ENCODE assay signal across 22 cellular contexts in the genomic region with DNA sequence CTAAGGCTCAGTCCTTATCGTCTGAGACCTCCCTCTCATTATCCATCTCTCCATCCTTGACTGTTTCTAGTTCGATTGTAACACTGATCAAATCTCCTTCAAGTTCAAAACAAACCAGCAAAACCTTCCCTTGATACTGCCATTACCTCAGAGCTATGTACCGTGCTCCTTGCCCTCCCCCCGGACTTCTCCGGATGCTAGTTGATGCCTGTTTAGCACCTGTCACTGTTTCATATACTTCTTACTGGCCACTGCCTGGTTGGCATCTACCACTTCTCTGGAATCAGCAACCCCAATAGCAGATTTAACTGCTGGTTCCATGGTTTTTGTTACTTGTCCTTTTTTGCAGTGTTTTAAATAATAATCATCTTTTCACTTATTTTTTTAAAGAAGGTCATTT.
DNase-seq lines count a peak whose midpoint lies in the region; ATAC-seq and TF ChIP-seq lines count a peak whose summit lies in the region.
"Had no signal": no experiment of that assay in that cellular context is flagged by ENCODE, and none has a peak within 500 bp of the region (broad histone marks: within the 10 kb centered on the region; RNA-seq: fewer than 3 reads in every experiment).

No MANE protein-coding gene starts in this region.

- no peak overlapping the region for H3K56ac ChIP-seq in H9 (ENCODE audit: insufficient read length, low read depth, low read length)

- no peak overlapping the region for H3K23ac ChIP-seq in H9 (ENCODE audit: insufficient read length, low read depth, low read length)

- peaks cover 60% of the 10 kb centered on the region for H3K79me2 ChIP-seq in H9 (ENCODE audit: insufficient read depth, low read length)
- H3K79me2 ChIP-seq in osteoblast (ENCODE audit: insufficient read depth, low read length) = peaks cover 80% of the 10 kb centered on the region

- no peak overlapping the region for H3K4me2 ChIP-seq in H9 (ENCODE audit: insufficient read depth, insufficient read length, low read length)
- no peak overlapping the region for H3K4me2 ChIP-seq in osteoblast (ENCODE audit: insufficient read depth, low read length)
- H3K4me2 ChIP-seq: BLaER1 had no signal

- H2BK12ac ChIP-seq in H9 (ENCODE audit: insufficient read length, low read depth, low read length) = no peak overlapping the region

- H2AK5ac ChIP-seq in H9 (ENCODE audit: insufficient read length, low read length) = no peak overlapping the region

- no peak overlapping the region for H2AFZ ChIP-seq in H9 (ENCODE audit: low read length)
- no peak overlapping the region for H2AFZ ChIP-seq in osteoblast (ENCODE audit: low read length)

- H3K36me3 Mint-ChIP-seq in H9 (ENCODE audit: insufficient read depth in 1 of 3, low read depth in 3 of 3) = peaks cover 0 to 9% (median 5%) of the 10 kb centered on the region in 3 experiments; a peak in 3 of 7 replicates
- peaks cover 5% of the 10 kb centered on the region for H3K36me3 Mint-ChIP-seq in WTC11
- H3K36me3 Mint-ChIP-seq: CD14-positive monocyte had no signal

- peaks cover 18% of the 10 kb centered on the region; the same call in 1 of the 2 replicates for H3K4me1 ChIP-seq in H9 (ENCODE audit: insufficient read depth, low read length)
- H3K4me1 ChIP-seq in psoas muscle = peaks cover 19% of the 10 kb centered on the region
- H3K4me1 ChIP-seq in aorta (ENCODE audit: control insufficient read depth in 1 of 2, insufficient read depth in 2 of 2, low read length in 2 of 2) = peaks cover 6 to 18% of the 10 kb centered on the region in 2 donors
- peaks cover 3% of the 10 kb centered on the region for H3K4me1 ChIP-seq in osteoblast (ENCODE audit: insufficient read depth, low read length)
- H3K4me1 ChIP-seq: BE2C, BLaER1 had no signal

- H3K23me2 ChIP-seq in H9 (ENCODE audit: insufficient read length, low read depth, low read length, poor library complexity, severe bottlenecking) = no peaks in the 10 kb centered on the region

- H3K4me1 Mint-ChIP-seq in H9 (peaks cover 52 to 61% of the 10 kb centered on the region in 2 experiments), WTC11 (peaks cover 73% of the 10 kb centered on the region)
- H3K4me1 Mint-ChIP-seq: CD14-positive monocyte had no signal

- no peak overlapping the region for H3K4me3 Mint-ChIP-seq in H9
- no peak overlapping the region for H3K4me3 Mint-ChIP-seq in WTC11
- H3K4me3 Mint-ChIP-seq: CD14-positive monocyte; CD4-positive, alpha-beta memory T cell; CD4-positive, CD25-positive, alpha-beta regulatory T cell; CD8-positive, alpha-beta memory T cell had no signal

- WGBS in H9 (ENCODE audit: extremely low coverage, insufficient read length, low lambda C conversion rate) = no CpG with 5 or more reads among the region's 5 CpGs
- WGBS in psoas muscle, 3 donors = 48 to 52% (median 51%) methylated on average over 5 of the region's 5 CpGs
- 84 to 87% methylated on average over 5 of the region's 5 CpGs for WGBS in aorta, 2 donors

- H4K5ac ChIP-seq in H9 (ENCODE audit: insufficient read length, low read depth, low read length) = no peak overlapping the region

- H3K79me1 ChIP-seq in H9 (ENCODE audit: insufficient read depth, low read depth, low read length, poor library complexity, severe bottlenecking) = peaks cover 2% of the 10 kb centered on the region

- H3K27me3 Mint-ChIP-seq in H9 (ENCODE audit: low read depth) (no peaks in the 10 kb centered on the region), WTC11 (ENCODE audit: low read depth) (no peaks in the 10 kb centered on the region)
- H3K27me3 Mint-ChIP-seq: CD4-positive, alpha-beta memory T cell; CD4-positive, CD25-positive, alpha-beta regulatory T cell; CD8-positive, alpha-beta memory T cell had no signal

- H2BK5ac ChIP-seq in H9 (ENCODE audit: insufficient read length, low read length) = no peak overlapping the region

- H2BK15ac ChIP-seq in H9 (ENCODE audit: low read depth, low read length) = no peak overlapping the region

- H3K18ac ChIP-seq in H9 (ENCODE audit: insufficient read length, low read depth, low read length) = no peak overlapping the region

- H3K27ac ChIP-seq in H9 (ENCODE audit: insufficient read length, low read depth, low read length) (no peak overlapping the region), psoas muscle (no peak overlapping the region), aorta (ENCODE audit: low read depth in 1 of 2, low read length in 2 of 2) (peak overlapping the region in 1 of 2 donors; percentile 33), osteoblast (ENCODE audit: low read depth, low read length) (no peak overlapping the region)
- H3K27ac ChIP-seq: BLaER1 had no signal

- DNase-seq in H9 (no peak), WTC11 (ENCODE audit: low spot score) (no peak), psoas muscle (no peak), aorta (no peak), osteoblast (ENCODE audit: insufficient read length, low spot score, missing footprints) (no peak)
- DNase-seq: 8988T; ACHN; BE2C; C1 segment of cervical spinal cord; CD4-positive, alpha-beta memory T cell; CD4-positive, CD25-positive, alpha-beta regulatory T cell; CD8-positive, alpha-beta memory T cell; COR-L47; DMS 273 treated with DMSO at 0.1 percent for 48 hours; DMS153; DMS53; DMS79; GF-D8 had no signal

- TF ChIP-seq CTCF in H9 (conservative IDR thresholded peaks at IDR 0.05) (no peak), WTC11 (IDR thresholded peaks at IDR 0.05) (no peak), psoas muscle (IDR thresholded peaks at IDR 0.05) (no peak), osteoblast (IDR thresholded peaks at IDR 0.05; ENCODE audit: extremely low read depth, low read depth, low read length) (no peak)

- H2BK120ac ChIP-seq in H9 (ENCODE audit: low read depth, low read length, poor library complexity, severe bottlenecking) = no peak overlapping the region

- H4K8ac ChIP-seq in H9 (replicated peaks; ENCODE audit: insufficient read length, low read depth, low read length) = no peak overlapping the region

- no peak overlapping the region for H3K14ac ChIP-seq in H9 (ENCODE audit: insufficient read depth, low read length)

- no peak overlapping the region for H3T11ph ChIP-seq in H9 (ENCODE audit: low read length)

- peak overlapping the region in 2 of 3 experiments; percentile 1 to 8; a peak in 3 of 7 replicates for H3K27ac Mint-ChIP-seq in H9
- H3K27ac Mint-ChIP-seq in WTC11 = peak overlapping the region; percentile 35
- H3K27ac Mint-ChIP-seq: CD14-positive monocyte; CD4-positive, CD25-positive, alpha-beta regulatory T cell; CD8-positive, alpha-beta memory T cell had no signal

- H3K36me3 ChIP-seq in psoas muscle (ENCODE audit: insufficient read depth in 1 of 2, low read depth in 1 of 2) = no peaks in the 10 kb centered on the region
- no peaks in the 10 kb centered on the region for H3K36me3 ChIP-seq in aorta (ENCODE audit: control insufficient read depth in 1 of 2, insufficient read depth in 2 of 2, low read length in 1 of 2)
- no peaks in the 10 kb centered on the region for H3K36me3 ChIP-seq in osteoblast (ENCODE audit: insufficient read depth, low read length)
- H3K36me3 ChIP-seq: BE2C, BLaER1 had no signal

- no peak overlapping the region for H2BK20ac ChIP-seq in H9 (ENCODE audit: low read depth, low read length, poor library complexity, severe bottlenecking)

- H3K9me3 Mint-ChIP-seq in H9 (no peaks in the 10 kb centered on the region), WTC11 (no peaks in the 10 kb centered on the region)
- H3K9me3 Mint-ChIP-seq: CD4-positive, alpha-beta memory T cell; CD4-positive, CD25-positive, alpha-beta regulatory T cell; CD8-positive, alpha-beta memory T cell had no signal

- H4K20me1 ChIP-seq in H9 (ENCODE audit: control insufficient read depth, insufficient read depth, insufficient read length) (no peaks in the 10 kb centered on the region), osteoblast (ENCODE audit: insufficient read depth, low read length) (peaks cover 43% of the 10 kb centered on the region)
- H4K20me1 ChIP-seq: BLaER1 had no signal

- H3K9me3 ChIP-seq in H9 (ENCODE audit: control insufficient read depth, low read depth, low read length) (no peaks in the 10 kb centered on the region), psoas muscle (no peaks in the 10 kb centered on the region), aorta (ENCODE audit: control insufficient read depth, low read length) (no peaks in the 10 kb centered on the region), osteoblast (ENCODE audit: low read depth, low read length) (no peaks in the 10 kb centered on the region)
- H3K9me3 ChIP-seq: BE2C, BLaER1 had no signal

- no peaks in the 10 kb centered on the region for H3K27me3 ChIP-seq in H9 (ENCODE audit: insufficient read depth, low read length)
- no peaks in the 10 kb centered on the region for H3K27me3 ChIP-seq in psoas muscle (ENCODE audit: insufficient read depth in 3 of 3, low read length in 2 of 3)
- no peaks in the 10 kb centered on the region for H3K27me3 ChIP-seq in aorta (ENCODE audit: control insufficient read depth in 1 of 2, insufficient read depth in 2 of 2, low read length in 1 of 2)
- H3K27me3 ChIP-seq in osteoblast (ENCODE audit: insufficient read depth, low read length) = no peaks in the 10 kb centered on the region
- H3K27me3 ChIP-seq: BE2C, BLaER1 had no signal

- no peak overlapping the region for H3K9ac ChIP-seq in H9 (ENCODE audit: extremely low read depth, insufficient read length, low read length)
- H3K9ac ChIP-seq: BLaER1 had no signal

- ATAC-seq in WTC11 (no peak), psoas muscle (peak; percentile 53 to 62 (median 56)), aorta (ENCODE audit: low FRiP score) (no peak), HG03378 (IDR thresholded peaks at IDR 0.05; ENCODE audit: unreplicated experiment) (no peak), GM19395 (IDR thresholded peaks at IDR 0.05; ENCODE audit: unreplicated experiment) (no peak)

- CTCF ChIA-PET in WTC11 (lab: Charles Lee) = interaction anchor here (0.7 to 1.6 kb wide), 2 partner anchors 20 to 79 kb away, joined by 3 to 5 read pairs; no protein-coding TSS in a partner anchor

- POLR2A ChIA-PET in WTC11 (lab: Charles Lee) = no interaction called here

- no peak overlapping the region for H3K4me3 ChIP-seq in psoas muscle
- H3K4me3 ChIP-seq in aorta (ENCODE audit: low read length in 2 of 2) = no peak overlapping the region
- H3K4me3 ChIP-seq in osteoblast (ENCODE audit: insufficient read depth, low read length) = no peak overlapping the region
- H3K4me3 ChIP-seq: BLaER1 had no signal

- intact Hi-C loops in psoas muscle (cut with DNase I) (no loop called here), aorta (cut with DNase I) (no loop called here)

- no peak overlapping the region for H3K4ac ChIP-seq in H9 (ENCODE audit: low read depth, low read length)

- H4K91ac ChIP-seq in H9 (ENCODE audit: insufficient read length, low read depth, low read length) = no peak overlapping the region

TF ChIP-seq in WTC11, 78 proteins besides CTCF, POLR2A, EP300 and RAD21 (continues in another document):
- TF ChIP-seq, protein P1, sequence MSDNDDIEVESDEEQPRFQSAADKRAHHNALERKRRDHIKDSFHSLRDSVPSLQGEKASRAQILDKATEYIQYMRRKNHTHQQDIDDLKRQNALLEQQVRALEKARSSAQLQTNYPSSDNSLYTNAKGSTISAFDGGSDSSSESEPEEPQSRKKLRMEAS (CRISPR knock-in tag; IDR thresholded peaks at IDR 0.05) = no peak
- TF ChIP-seq ZNF416 (CRISPR knock-in tag; IDR thresholded peaks at IDR 0.05) (no peak), NR3C1 (CRISPR knock-in tag; conservative IDR thresholded peaks at IDR 0.05; ENCODE audit: low read depth) (no peak), TP53 (CRISPR knock-in tag; IDR thresholded peaks at IDR 0.05) (no peak), ZNF121 (CRISPR knock-in tag; IDR thresholded peaks at IDR 0.05) (no peak)

Comparison
In these comparisons a context has a peak if more than half of its experiments do, and no peak if none do; other contexts are left out.
1. ATAC-seq: peak in psoas muscle (4 of 4); none in WTC11 (single experiment), aorta (single experiment), HG03378 (single experiment) and GM19395 (single experiment).